19 cellular contexts compared by ENCODE assay signal in the genomic region with DNA sequence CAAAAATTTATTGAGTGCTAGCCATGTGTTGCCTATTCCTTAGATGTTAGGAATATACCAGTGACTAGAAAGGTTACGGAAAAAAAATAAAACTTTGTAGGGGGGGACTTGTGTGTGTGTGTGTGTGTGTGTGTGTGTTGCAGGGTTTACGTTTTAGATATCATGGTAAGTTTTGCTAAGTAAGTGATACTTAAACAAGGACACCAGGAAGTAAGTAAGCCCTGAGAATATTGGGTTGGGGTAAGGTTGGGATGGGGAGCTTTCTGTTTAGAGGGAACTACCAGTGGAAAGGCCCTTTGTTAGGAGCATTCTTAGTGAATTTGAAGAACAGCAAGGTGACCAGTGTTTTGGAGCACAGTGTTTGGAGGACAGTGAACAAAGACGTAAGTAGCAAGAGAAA. TPM values are rescaled to one million over a fixed set of nuclear protein-coding genes. Genes with fewer than 3 reads are reported as not detected.
DNase-seq lines count a peak whose midpoint lies in the region; ATAC-seq, FAIRE-seq and TF ChIP-seq lines count a peak whose summit lies in the region.
"Had no signal": no experiment of that assay in that cellular context is flagged by ENCODE, and none has a peak within 500 bp of the region (broad histone marks: within the 10 kb centered on the region; RNA-seq: fewer than 3 reads in every experiment).

No MANE protein-coding gene starts in this region.

- no peak for DNase-seq in activated naive CD8-positive, alpha-beta T cell treated with anti-CD3 and anti-CD28 coated beads for 36 hours
- DNase-seq in OCI-LY7 (ENCODE audit: low spot score) (no peak), GM12878 (ENCODE audit: low read depth, low spot score) (no peak), NCI-H2227 treated with DMSO at 0.1 percent for 48 hours (lab: John Stamatoyannopoulos, UW) (no peak), H9 (no peak)
- no peak for DNase-seq in stimulated activated naive B cell treated with anti-CD40 and anti-IgM and Interleukin-4, amounts not matched to agents 10 μg/mL and 1 μg/mL and 100 μg/mL, for 72 hours
- DNase-seq: C1 segment of cervical spinal cord; CD8-positive, alpha-beta memory T cell; DMS53; HFFc6; NCI-H1417; NCI-H187; NCI-H2107; NCI-H510A treated with DMSO at 0.1 percent for 48 hours; NCI-H82; SHP77 had no signal

- peaks cover 3% of the 10 kb centered on the region for H3K79me1 ChIP-seq in H9 (ENCODE audit: insufficient read depth, low read depth, low read length, poor library complexity, severe bottlenecking)

- no peak overlapping the region for H3K18ac ChIP-seq in H9 (ENCODE audit: insufficient read length, low read depth, low read length)

- H3K23ac ChIP-seq in H9 (ENCODE audit: insufficient read length, low read depth, low read length), result no peak overlapping the region

- BruUV-seq in OCI-LY7 (replicated peaks; lab: Mats Ljungman, UMichigan) (no TSS peak), GM12878 (replicated peaks; lab: Mats Ljungman, UMichigan) (no TSS peak)

- peak overlapping the region; percentile 44 for H3K4me3 Mint-ChIP-seq in activated naive CD8-positive, alpha-beta T cell
- H3K4me3 Mint-ChIP-seq in activated naive CD8-positive, alpha-beta T cell treated with anti-CD3 and anti-CD28 coated beads for 36 hours, result no peak overlapping the region
- H3K4me3 Mint-ChIP-seq in stimulated activated naive B cell treated with anti-CD40 and anti-IgM and Interleukin-4, amounts not matched to agents 10 μg/mL and 1 μg/mL and 100 μg/mL, for 72 hours, result no peak overlapping the region
- no peak overlapping the region for H3K4me3 Mint-ChIP-seq in H9
- H3K4me3 Mint-ChIP-seq: CD8-positive, alpha-beta memory T cell; HFFc6 had no signal

- no peak for TF ChIP-seq EP300 in GM12878 (IDR thresholded peaks at IDR 0.05; ENCODE audit: borderline replicate concordance in 1 of 2, control insufficient read depth in 1 of 2, low read depth in 2 of 2, low read length in 2 of 2)

- no peak for TF ChIP-seq POLR2A in GM12878 (IDR thresholded peaks at IDR 0.05; ENCODE audit: low read depth, low read length)

- H3K4me3 ChIP-seq in OCI-LY7 (ENCODE audit: low read depth, low read length, poor library complexity, severe bottlenecking), result no peak overlapping the region
- H3K4me3 ChIP-seq in GM12878, result no peak overlapping the region

- no peak overlapping the region for H3K27ac ChIP-seq in OCI-LY7 (ENCODE audit: low read depth, low read length, poor library complexity, severe bottlenecking)
- H3K27ac ChIP-seq in GM12878 (ENCODE audit: control insufficient read depth, insufficient read depth), result no peak overlapping the region
- H3K27ac ChIP-seq in H9 (ENCODE audit: insufficient read length, low read depth, low read length), result no peak overlapping the region
- H3K27ac ChIP-seq: KMS-11 had no signal

- FAIRE-seq in GM12878 (lab: Jason Lieb, UNC), result no peak
- FAIRE-seq: H54 had no signal

- no peaks in the 10 kb centered on the region for H3K23me2 ChIP-seq in H9 (ENCODE audit: insufficient read length, low read depth, low read length, poor library complexity, severe bottlenecking)

- TF ChIP-seq CTCF in OCI-LY7 (conservative IDR thresholded peaks at IDR 0.05; ENCODE audit: low read length) (no peak), GM12878 (IDR thresholded peaks at IDR 0.05 in 2 of 3, conservative IDR thresholded peaks at IDR 0.05 in 1 of 3; ENCODE audit: control insufficient read depth in 2 of 3, extremely low read depth in 1 of 3, insufficient read depth in 1 of 3, low read depth in 3 of 3, low read length in 3 of 3) (no peak), H9 (conservative IDR thresholded peaks at IDR 0.05) (no peak)

- H2AFZ ChIP-seq in OCI-LY7 (ENCODE audit: low read length) (no peak overlapping the region), GM12878 (ENCODE audit: control insufficient read depth, low read depth, low read length) (no peak overlapping the region), H9 (ENCODE audit: low read length) (no peak overlapping the region)

- H2BK20ac ChIP-seq in H9 (ENCODE audit: low read depth, low read length, poor library complexity, severe bottlenecking), result no peak overlapping the region

- H3K27me3 ChIP-seq in GM12878 (replicated peaks in 1 of 2; ENCODE audit: control insufficient read depth in 2 of 2, insufficient read depth in 2 of 2, low read length in 1 of 2) (no peaks in the 10 kb centered on the region), H9 (ENCODE audit: insufficient read depth, low read length) (no peaks in the 10 kb centered on the region)

- peaks cover 9% of the 10 kb centered on the region for H3K36me3 Mint-ChIP-seq in activated naive CD8-positive, alpha-beta T cell
- H3K36me3 Mint-ChIP-seq in activated naive CD8-positive, alpha-beta T cell treated with anti-CD3 and anti-CD28 coated beads for 36 hours, result peaks cover 47% of the 10 kb centered on the region
- H3K36me3 Mint-ChIP-seq in stimulated activated naive B cell treated with anti-CD40 and anti-IgM and Interleukin-4, amounts not matched to agents 10 μg/mL and 1 μg/mL and 100 μg/mL, for 72 hours, result peaks cover 34 to 48% of the 10 kb centered on the region in 2 donors
- peaks cover 4 to 9% (median 4%) of the 10 kb centered on the region in 3 experiments for H3K36me3 Mint-ChIP-seq in H9 (ENCODE audit: insufficient read depth in 1 of 3, low read depth in 3 of 3)

- TF ChIP-seq RAD21 in GM12878 (IDR thresholded peaks at IDR 0.05; ENCODE audit: insufficient read depth, low read depth, low read length), result no peak

- no peaks in the 10 kb centered on the region for H3K27me3 Mint-ChIP-seq in activated naive CD8-positive, alpha-beta T cell
- H3K27me3 Mint-ChIP-seq in activated naive CD8-positive, alpha-beta T cell treated with anti-CD3 and anti-CD28 coated beads for 36 hours, result no peaks in the 10 kb centered on the region
- H3K27me3 Mint-ChIP-seq in stimulated activated naive B cell treated with anti-CD40 and anti-IgM and Interleukin-4, amounts not matched to agents 10 μg/mL and 1 μg/mL and 100 μg/mL, for 72 hours, result no peaks in the 10 kb centered on the region
- H3K27me3 Mint-ChIP-seq in H9 (ENCODE audit: low read depth), result no peaks in the 10 kb centered on the region
- H3K27me3 Mint-ChIP-seq: CD8-positive, alpha-beta memory T cell had no signal

- H2BK15ac ChIP-seq in H9 (ENCODE audit: low read depth, low read length), result no peak overlapping the region

- H3K79me2 ChIP-seq in OCI-LY7 (ENCODE audit: insufficient read depth, low read depth, low read length), result peaks cover 100% of the 10 kb centered on the region
- peaks cover 90% of the 10 kb centered on the region for H3K79me2 ChIP-seq in GM12878 (ENCODE audit: control insufficient read depth, insufficient read depth, low read length)
- peaks cover 10% of the 10 kb centered on the region; the same call in 1 of the 2 replicates for H3K79me2 ChIP-seq in H9 (ENCODE audit: insufficient read depth, low read length)

- H3K4ac ChIP-seq in H9 (ENCODE audit: low read depth, low read length), result no peak overlapping the region

- H3K4me1 ChIP-seq in OCI-LY7 (ENCODE audit: insufficient read depth, low read length, poor library complexity, severe bottlenecking) (peaks cover 61% of the 10 kb centered on the region), GM12878 (ENCODE audit: control insufficient read depth, insufficient read depth, low read length) (peaks cover 20% of the 10 kb centered on the region), H9 (ENCODE audit: insufficient read depth, low read length) (no peaks in the 10 kb centered on the region)

- no peak overlapping the region for H3K9ac ChIP-seq in GM12878 (ENCODE audit: control insufficient read depth, insufficient read depth, low read length)
- no peak overlapping the region for H3K9ac ChIP-seq in H9 (ENCODE audit: extremely low read depth, insufficient read length, low read length)
- H3K9ac ChIP-seq: KMS-11 had no signal

- intact Hi-C loops in OCI-LY7 (cut with micrococcal nuclease; ENCODE audit: unreplicated experiment) (no loop called here), GM12878 (cut with micrococcal nuclease; ENCODE audit: unreplicated experiment) (no loop called here)

- SMC1A ChIA-PET in GM12878 (lab: Charles Lee; ENCODE audit: uncharacterized antibody, unreplicated experiment), result interaction anchor here (1.3 kb wide), 1 partner anchor 28 kb away, joined by 3 read pairs; no protein-coding TSS in a partner anchor

- H3K4me2 ChIP-seq in OCI-LY7 (ENCODE audit: low read length), result 0 out of 2 replicates have a peak overlapping the region, but pooled peaks have one; percentile 1
- H3K4me2 ChIP-seq in GM12878 (ENCODE audit: control insufficient read depth, insufficient read depth), result no peak overlapping the region
- H3K4me2 ChIP-seq in H9 (ENCODE audit: insufficient read depth, insufficient read length, low read length), result no peak overlapping the region
- H3K4me2 ChIP-seq: KMS-11 had no signal

- 99% methylated on average over 3 of the region's 3 CpGs for WGBS in GM12878 (ENCODE audit: insufficient coverage, insufficient replicate concordance, low lambda C conversion rate, missing lambda C conversion rate)
- WGBS in H9 (ENCODE audit: extremely low coverage, insufficient read length, low lambda C conversion rate), result no CpG with 5 or more reads among the region's 3 CpGs

- H4K91ac ChIP-seq in H9 (ENCODE audit: insufficient read length, low read depth, low read length), result no peak overlapping the region

- in situ Hi-C loops in GM12878 (cut with MboI), result no loop called here

- CTCF ChIA-PET in OCI-LY7 (lab: Charles Lee; ENCODE audit: unreplicated experiment) (no interaction called here), GM12878 (lab: Yijun Ruan, JAX) (no interaction called here)

- no peak overlapping the region for H3K14ac ChIP-seq in H9 (ENCODE audit: insufficient read depth, low read length)

- ATAC-seq in GM12878, result no peak
- no peak for ATAC-seq in stimulated activated naive B cell treated with anti-CD40 and anti-IgM and Interleukin-4, amounts not matched to agents 10 μg/mL and 1 μg/mL and 100 μg/mL, for 72 hours (replicated peaks)

- H3K9me2 ChIP-seq in OCI-LY7 (ENCODE audit: insufficient read depth, low read length), result no peaks in the 10 kb centered on the region

- peak overlapping the region; percentile 64 for H3K27ac Mint-ChIP-seq in activated naive CD8-positive, alpha-beta T cell
- no peak overlapping the region for H3K27ac Mint-ChIP-seq in activated naive CD8-positive, alpha-beta T cell treated with anti-CD3 and anti-CD28 coated beads for 36 hours
- H3K27ac Mint-ChIP-seq in stimulated activated naive B cell treated with anti-CD40 and anti-IgM and Interleukin-4, amounts not matched to agents 10 μg/mL and 1 μg/mL and 100 μg/mL, for 72 hours, result peak overlapping the region; percentile 59
- H3K27ac Mint-ChIP-seq in H9, result 0 out of 7 replicates have a peak overlapping the region, but pooled peaks of 1 of the 3 experiments have one; percentile 0
- H3K27ac Mint-ChIP-seq: HFFc6 had no signal

- POLR2A ChIA-PET in OCI-LY7 (lab: Charles Lee) (interaction anchor here (0.5 to 1.5 kb wide), 3 partner anchors 13 to 91 kb away, joined by 3 to 4 read pairs (median 3); no protein-coding TSS in a partner anchor), GM12878 (lab: Charles Lee) (interaction anchor here (0.6 kb wide), 1 partner anchor 27 kb away, joined by 10 read pairs; no protein-coding TSS in a partner anchor)

- no peak overlapping the region for H3K56ac ChIP-seq in H9 (ENCODE audit: insufficient read length, low read depth, low read length)

- H3T11ph ChIP-seq in H9 (ENCODE audit: low read length), result no peak overlapping the region

- H4K20me1 ChIP-seq in OCI-LY7 (ENCODE audit: insufficient read depth, low read length) (peaks cover 12% of the 10 kb centered on the region; the same call in 1 of the 2 replicates), GM12878 (ENCODE audit: control insufficient read depth, insufficient read depth) (no peaks in the 10 kb centered on the region), H9 (ENCODE audit: control insufficient read depth, insufficient read depth, insufficient read length) (no peaks in the 10 kb centered on the region)

- H2BK5ac ChIP-seq in H9 (ENCODE audit: insufficient read length, low read length), result no peak overlapping the region

- peaks cover 3% of the 10 kb centered on the region for H3K9me3 Mint-ChIP-seq in activated naive CD8-positive, alpha-beta T cell (ENCODE audit: low read depth)
- H3K9me3 Mint-ChIP-seq in activated naive CD8-positive, alpha-beta T cell treated with anti-CD3 and anti-CD28 coated beads for 36 hours, result peaks cover 4% of the 10 kb centered on the region
- H3K9me3 Mint-ChIP-seq in stimulated activated naive B cell treated with anti-CD40 and anti-IgM and Interleukin-4, amounts not matched to agents 10 μg/mL and 1 μg/mL and 100 μg/mL, for 72 hours, result no peaks in the 10 kb centered on the region
- peaks cover 4% of the 10 kb centered on the region in 2 experiments for H3K9me3 Mint-ChIP-seq in H9

- no peak overlapping the region for H4K5ac ChIP-seq in H9 (ENCODE audit: insufficient read length, low read depth, low read length)

- RAD21 ChIA-PET in GM12878 (lab: Charles Lee; ENCODE audit: unreplicated experiment), result no interaction called here

- H3K36me3 ChIP-seq in OCI-LY7 (ENCODE audit: insufficient read depth, low read length) (peaks cover 72% of the 10 kb centered on the region), GM12878 (ENCODE audit: control insufficient read depth in 2 of 2, insufficient read depth in 2 of 2, low read length in 1 of 2) (peaks cover 8 to 18% of the 10 kb centered on the region in 2 experiments; a peak in 3 of 4 replicates)

- no peak overlapping the region for H4K8ac ChIP-seq in H9 (replicated peaks; ENCODE audit: insufficient read length, low read depth, low read length)

- peaks cover 58% of the 10 kb centered on the region for H3K4me1 Mint-ChIP-seq in activated naive CD8-positive, alpha-beta T cell (ENCODE audit: low read depth)
- peaks cover 49% of the 10 kb centered on the region for H3K4me1 Mint-ChIP-seq in activated naive CD8-positive, alpha-beta T cell treated with anti-CD3 and anti-CD28 coated beads for 36 hours
- peaks cover 29 to 65% of the 10 kb centered on the region in 2 donors for H3K4me1 Mint-ChIP-seq in stimulated activated naive B cell treated with anti-CD40 and anti-IgM and Interleukin-4, amounts not matched to agents 10 μg/mL and 1 μg/mL and 100 μg/mL, for 72 hours
- peaks cover 7 to 14% of the 10 kb centered on the region in 2 experiments; a peak in 3 of 4 replicates for H3K4me1 Mint-ChIP-seq in H9

- no peak overlapping the region for H2BK12ac ChIP-seq in H9 (ENCODE audit: insufficient read length, low read depth, low read length)

- H2BK120ac ChIP-seq in H9 (ENCODE audit: low read depth, low read length, poor library complexity, severe bottlenecking), result no peak overlapping the region

- H3K9me3 ChIP-seq in OCI-LY7 (ENCODE audit: low read length) (peaks cover 5% of the 10 kb centered on the region; the same call in 1 of the 2 replicates), GM12878 (replicated peaks; ENCODE audit: control insufficient read depth, insufficient read depth, low read length) (no peaks in the 10 kb centered on the region; the same call in 2 of the 3 replicates), H9 (ENCODE audit: control insufficient read depth, low read depth, low read length) (no peaks in the 10 kb centered on the region)

- no peak overlapping the region for H2AK5ac ChIP-seq in H9 (ENCODE audit: insufficient read length, low read length)

RNA-seq across cellular contexts. Expression of a gene that starts 30.3 kb away (rescaled TPM):
- 10 to 100 TPM; 58.1 to 66.4 TPM for total RNA-seq in activated naive CD8-positive, alpha-beta T cell treated with anti-CD3 and anti-CD28 coated beads for 36 hours
- total RNA-seq in OCI-LY7 (2014; rRNA removed; shearing (Covaris generic)), result 45.4 and 50.5 TPM in 2 replicates
- total RNA-seq in OCI-LY7 (2022), result 75.6 and 86.5 TPM in 2 replicates
- 241 and 256 TPM in 2 replicates for total RNA-seq in GM12878 (2013; cell fraction: nucleolus; rRNA removed)
- total RNA-seq in GM12878 (2014; rRNA removed), result 82.4 and 88.7 TPM in 2 replicates
- total RNA-seq in GM12878 (2014; rRNA removed; fragmentation: Illumina TruSeq; extraction: Trizol), result 95.3 and 95.8 TPM in 2 replicates
- total RNA-seq in GM12878 (2021), result 87.4 and 96.2 TPM in 2 replicates
- 30.3 TPM for polyA plus RNA-seq in GM12878 (2011; ENCODE audit: low read depth)
- polyA plus RNA-seq in GM12878 (2011; rRNA removed), result 92.6 and 114 TPM in 2 replicates
- polyA plus RNA-seq in GM12878 (2011; cell fraction: cytosol; rRNA removed), result 60.3 and 60.4 TPM in 2 replicates
- polyA plus RNA-seq in GM12878 (2011; cell fraction: nucleus; rRNA removed), result 89.9 and 95.2 TPM in 2 replicates
- polyA plus RNA-seq in GM12878 (2012), result 38.3 and 50.2 TPM in 2 replicates
- 78.2 and 94.6 TPM in 2 replicates for polyA plus RNA-seq in GM12878 (2014; fragmentation: Illumina TruSeq; extraction: Trizol)
- 10 to 100 TPM; 16.9 to 18.0 TPM for polyA plus RNA-seq in GM12878 (2014; fragmentation: Nextera tagmentation; extraction: Ambion mirVana)
- polyA plus RNA-seq in GM12878 (2014; rRNA removed), result 62.4 and 66.0 TPM in 2 replicates
- 10 to 100 TPM; 68.1 to 69.1 TPM for polyA plus RNA-seq in GM12878 (2016; fragmentation: Nextera tagmentation; extraction: Ambion mirVana)
- 126 and 138 TPM in 2 replicates for polyA minus RNA-seq in GM12878 (2011; rRNA and poly(A)+ RNA removed)
- polyA minus RNA-seq in GM12878 (2011; cell fraction: cytosol; rRNA and poly(A)+ RNA removed), result 52.3 and 52.4 TPM in 2 replicates
- polyA minus RNA-seq in GM12878 (2011; cell fraction: nucleus; rRNA and poly(A)+ RNA removed), result 48.2 and 66.5 TPM in 2 replicates
- 22.3 and 23.3 TPM in 2 replicates for total RNA-seq in H9 (2021)
